Comparison of ENCODE assay signal across 8 cellular contexts in the genomic region with DNA sequence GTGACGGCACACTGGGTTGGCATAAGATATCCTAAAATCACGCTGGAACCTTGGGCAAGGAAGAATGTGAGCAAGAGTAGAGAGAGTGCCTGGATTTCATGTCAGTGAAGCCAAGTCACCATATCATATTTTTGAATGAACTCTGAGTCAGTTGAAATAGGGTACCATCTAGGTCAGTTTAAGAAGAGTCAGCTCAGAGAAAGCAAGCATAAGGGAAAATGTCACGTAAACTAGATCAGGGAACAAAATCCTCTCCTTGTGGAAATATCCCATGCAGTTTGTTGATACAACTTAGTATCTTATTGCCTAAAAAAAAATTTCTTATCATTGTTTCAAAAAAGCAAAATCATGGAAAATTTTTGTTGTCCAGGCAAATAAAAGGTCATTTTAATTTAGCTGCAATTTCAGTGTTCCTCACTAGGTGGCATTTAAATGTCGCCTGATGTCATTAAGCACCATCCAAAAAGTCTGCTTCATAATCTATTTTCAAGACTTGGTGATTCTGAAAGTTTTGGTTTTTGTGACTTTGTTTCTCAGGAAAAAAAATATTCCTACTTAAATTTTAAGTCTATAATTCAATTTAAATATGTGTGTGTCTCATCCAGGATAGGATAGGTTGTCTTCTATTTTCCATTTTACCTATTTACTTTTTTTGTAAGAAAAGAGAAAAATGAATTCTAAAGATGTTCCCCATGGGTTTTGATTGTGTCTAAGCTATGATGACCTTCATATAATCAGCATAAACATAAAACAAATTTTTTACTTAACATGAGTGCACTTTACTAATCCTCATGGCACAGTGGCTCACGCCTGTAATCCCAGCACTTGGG. TPM values are rescaled to one million over a fixed set of nuclear protein-coding genes. Genes with fewer than 3 reads are reported as not detected.
DNase-seq lines count a peak whose midpoint lies in the region; ATAC-seq, FAIRE-seq and TF ChIP-seq lines count a peak whose summit lies in the region.

No MANE protein-coding gene starts in this region.

- H3K27ac ChIP-seq in DND-41 (ENCODE audit: low read length) (peak overlapping the region; percentile 59), right lobe of liver (no peak overlapping the region)

- no peaks in the 10 kb centered on the region for H3K79me2 ChIP-seq in DND-41 (ENCODE audit: insufficient read depth, low read length)

- H3K27me3 ChIP-seq in DND-41 (ENCODE audit: insufficient read depth, low read length, poor library complexity) (no peaks in the 10 kb centered on the region), right lobe of liver (no peaks in the 10 kb centered on the region)

- FAIRE-seq in H54 (lab: Jason Lieb, UNC), result peak; percentile 33

- no peaks in the 10 kb centered on the region for H3K9me3 ChIP-seq in DND-41 (ENCODE audit: insufficient read depth, low read length, severe bottlenecking)
- no peaks in the 10 kb centered on the region for H3K9me3 ChIP-seq in right lobe of liver

- H3K4me3 ChIP-seq in DND-41 (ENCODE audit: low read depth in 1 of 2, low read length in 2 of 2) (no peak overlapping the region), cardiac fibroblast (replicated peaks in 1 of 2; ENCODE audit: low read depth in 2 of 2, low read length in 2 of 2) (no peak overlapping the region), right lobe of liver (no peak overlapping the region)

- H3K36me3 ChIP-seq in DND-41 (ENCODE audit: insufficient read depth, low read length) (no peaks in the 10 kb centered on the region), right lobe of liver (no peaks in the 10 kb centered on the region)

- TF ChIP-seq POLR2A in H54 (IDR thresholded peaks at IDR 0.05; ENCODE audit: low read depth, low read length) (no peak), right lobe of liver (IDR thresholded peaks at IDR 0.05) (no peak)

- peaks cover 8% of the 10 kb centered on the region for H3K4me1 ChIP-seq in DND-41 (ENCODE audit: insufficient read depth, low read length)
- H3K4me1 ChIP-seq in right lobe of liver, result no peaks in the 10 kb centered on the region

- H3K4me2 ChIP-seq in DND-41 (ENCODE audit: insufficient read depth, low read length), result no peak overlapping the region

- no peak for DNase-seq in DND-41
- DNase-seq in H54 (ENCODE audit: insufficient read length, low spot score), result no peak
- DNase-seq in NOMO-1 treated with DMSO at 0.1 percent for 48 hours (lab: John Stamatoyannopoulos, UW; ENCODE audit: unreplicated experiment), result peak; percentile 12
- DNase-seq in cardiac fibroblast (ENCODE audit: low read depth in 2 of 2), result peak; percentile 59 to 68
- DNase-seq in right lobe of liver, result no peak
- DNase-seq in NCI-H2107 treated with DMSO at 0.1 percent for 48 hours (lab: John Stamatoyannopoulos, UW; ENCODE audit: unreplicated experiment), result no peak
- DNase-seq in islet precursor cell, result no peak

- peak; percentile 72 for ATAC-seq in DND-41 (ENCODE audit: insufficient read depth, low read depth)
- peak; percentile 66 to 89 (median 78) for ATAC-seq in right lobe of liver
- ATAC-seq in GM21786 (IDR thresholded peaks at IDR 0.05; ENCODE audit: unreplicated experiment), result no peak

- no peak overlapping the region for H3K9ac ChIP-seq in DND-41 (ENCODE audit: low read depth, low read length)

- no peak overlapping the region for H2AFZ ChIP-seq in DND-41 (ENCODE audit: low read depth, low read length)

- no peaks in the 10 kb centered on the region for H4K20me1 ChIP-seq in DND-41 (ENCODE audit: insufficient read depth, low read length)

- TF ChIP-seq CTCF in DND-41 (IDR thresholded peaks at IDR 0.05; ENCODE audit: borderline replicate concordance, extremely low read depth, low read length, poor library complexity, severe bottlenecking) (peak; percentile 78), cardiac fibroblast (IDR thresholded peaks at IDR 0.05; ENCODE audit: low read depth, low read length) (peak; percentile 56), right lobe of liver (IDR thresholded peaks at IDR 0.05) (peak; percentile 56 to 80 (median 66))

- intact Hi-C loops in right lobe of liver (cut with DNase I), result loop anchor here (5.0 to 10.0 kb wide), 2 partner anchors 138 to 145 kb away; no protein-coding TSS in a partner anchor

- WGBS in right lobe of liver (ENCODE audit: insufficient coverage, low coverage, low lambda C conversion rate, missing lambda C conversion rate), result 63% methylated on average over 5 of the region's 5 CpGs

RNA-seq across cellular contexts. Expression of a gene that starts 19.6 kb away (rescaled TPM):
- total RNA-seq in right lobe of liver, result 1 to 10 TPM in 4 of 6 experiments, under 1 TPM in 2; 0.37 to 2.7 (median 1.1) TPM

RNA-seq across cellular contexts. Expression of a gene that starts 20.1 kb away (rescaled TPM):
- total RNA-seq in right lobe of liver, result 1 to 10 TPM; 1.2 to 3.2 (median 2.0) TPM

RNA-seq across cellular contexts. Expression of a gene that starts 31.4 kb away (rescaled TPM):
- total RNA-seq in right lobe of liver, result 1 to 10 TPM; 1.9 to 5.1 (median 3.8) TPM

Comparison
In these comparisons a context has a peak if more than half of its experiments do, and no peak if none do; other contexts are left out.
1. DNase-seq: peak in NOMO-1 treated with DMSO at 0.1 percent for 48 hours (single experiment) and cardiac fibroblast (2 of 2); none in DND-41 (single experiment), H54 (single experiment), right lobe of liver (0 of 3), NCI-H2107 treated with DMSO at 0.1 percent for 48 hours (single experiment) and islet precursor cell (single experiment).
2. Peak in every context shown above with its lines, with median percentiles within 50 percentile points of each other: CTCF ChIP-seq.